Comparison of ENCODE assay signal across 25 cellular contexts in genomic region chr7:138502023-138502767, GRCh38. TPM values are rescaled to one million over a fixed set of nuclear protein-coding genes. Genes with fewer than 3 reads are reported as not detected.
DNase-seq lines count a peak whose midpoint lies in the region; ATAC-seq, FAIRE-seq and TF ChIP-seq lines count a peak whose summit lies in the region.
"Had no signal": no experiment of that assay in that cellular context is flagged by ENCODE, and none has a peak within 500 bp of the region (broad histone marks: within the 10 kb centered on the region; RNA-seq: fewer than 3 reads in every experiment).

No MANE protein-coding gene starts in this region.

- H3K9ac ChIP-seq in HepG2 (ENCODE audit: insufficient read depth, low read depth, low read length), result no peak overlapping the region; the same call in 1 of the 2 replicates
- H3K9ac ChIP-seq: KMS-11 had no signal

- intact Hi-C loops in HepG2 (cut with micrococcal nuclease; ENCODE audit: unreplicated experiment), result no loop called here

- 0 out of 2 replicates have a peak overlapping the region, but pooled peaks have one; percentile 1 for H3K4me3 Mint-ChIP-seq in WTC11
- H3K4me3 Mint-ChIP-seq in progenitor cell of endocrine pancreas (ENCODE audit: low read depth), result no peak overlapping the region
- H3K4me3 Mint-ChIP-seq: CD8-positive, alpha-beta T cell had no signal

- no peaks in the 10 kb centered on the region for H3K27me3 ChIP-seq in HepG2 (ENCODE audit: control insufficient read depth in 1 of 2, insufficient read depth in 2 of 2, low read length in 2 of 2)

- DNase-seq in DMS53 (lab: John Stamatoyannopoulos, UW), result peak; percentile 25
- no peak for DNase-seq in DMS53 treated with DMSO at 0.1 percent for 48 hours (lab: John Stamatoyannopoulos, UW; ENCODE audit: unreplicated experiment)
- DNase-seq in WTC11 (ENCODE audit: low spot score), result no peak
- no peak for DNase-seq in HepG2 (ENCODE audit: low spot score)
- DNase-seq in progenitor cell of endocrine pancreas (ENCODE audit: low spot score, unreplicated experiment), result no peak
- DNase-seq in ureter (ENCODE audit: low spot score), result no peak
- DNase-seq: 8988T; C1 segment of cervical spinal cord; CD8-positive, alpha-beta T cell; DMS153; EL; GF-D8; H7; NCI-H1105; NCI-H146; NCI-H2029; NCI-H226; NCI-H524; NCI-H774; SIG-M5 had no signal

- H3K79me2 ChIP-seq in HepG2 (ENCODE audit: insufficient read depth, low read length), result peaks cover 99% of the 10 kb centered on the region

- TF ChIP-seq EP300 in HepG2 (IDR thresholded peaks at IDR 0.05; ENCODE audit: low read depth in 2 of 2, low read length in 2 of 2) (no peak), HepG2 (CRISPR knock-in tag; IDR thresholded peaks at IDR 0.05; ENCODE audit: borderline replicate concordance) (no peak)

- 77% methylated on average over 4 of the region's 4 CpGs for whole genome bisulfite sequencing in HepG2 (ENCODE audit: low lambda C conversion rate)

- in situ Hi-C loops in HepG2 (cut with HindIII; ENCODE audit: extremely low pct_ligation_motif_present, low pct_unique_long_range_greater_than_20kb), result no loop called here

- H3K4me3 ChIP-seq in HepG2 (replicated peaks in 1 of 3; ENCODE audit: insufficient read depth in 1 of 3, low read depth in 2 of 3, low read length in 3 of 3), result no peak overlapping the region

- peaks cover 68% of the 10 kb centered on the region for H3K4me1 ChIP-seq in HepG2 (ENCODE audit: insufficient read depth, low read length)

- no peak for FAIRE-seq in HepG2 (lab: Jason Lieb, UNC)

- no peak overlapping the region for H2AFZ ChIP-seq in HepG2 (ENCODE audit: low read length)

- H3K36me3 Mint-ChIP-seq in WTC11 (peaks cover 47% of the 10 kb centered on the region), progenitor cell of endocrine pancreas (ENCODE audit: insufficient read depth) (peaks cover 32% of the 10 kb centered on the region)

- no peak overlapping the region for H3K27ac ChIP-seq in HepG2 (ENCODE audit: extremely low read length, insufficient read depth, low read length)
- H3K27ac ChIP-seq: HL-60, KMS-11 had no signal

- H3K4me1 Mint-ChIP-seq in WTC11, result peaks cover 51% of the 10 kb centered on the region
- H3K4me1 Mint-ChIP-seq in progenitor cell of endocrine pancreas (ENCODE audit: low read depth), result peaks cover 26% of the 10 kb centered on the region

- TF ChIP-seq RAD21 in HepG2 (CRISPR knock-in tag; IDR thresholded peaks at IDR 0.05), result no peak

- no peak for TF ChIP-seq CTCF in WTC11 (IDR thresholded peaks at IDR 0.05)
- TF ChIP-seq CTCF in HepG2 (CRISPR knock-in tag; IDR thresholded peaks at IDR 0.05), result no peak
- TF ChIP-seq CTCF in progenitor cell of endocrine pancreas (IDR thresholded peaks at IDR 0.05; ENCODE audit: unreplicated experiment), result no peak

- H3K9me3 Mint-ChIP-seq in WTC11 (no peaks in the 10 kb centered on the region), progenitor cell of endocrine pancreas (ENCODE audit: low read depth) (no peaks in the 10 kb centered on the region)

- BruUV-seq in HepG2 (replicated peaks; lab: Mats Ljungman, UMichigan), result no TSS peak

- peaks cover 9 to 48% of the 10 kb centered on the region in 2 experiments; a peak in 4 of 5 replicates for H3K36me3 ChIP-seq in HepG2 (replicated peaks in 1 of 2; ENCODE audit: control insufficient read depth in 1 of 2, insufficient read depth in 2 of 2, low read length in 2 of 2)

- POLR2A ChIA-PET in WTC11 (lab: Charles Lee) (no interaction called here), HepG2 (lab: Yijun Ruan, JAX) (interaction anchor here (0.8 kb wide), 1 partner anchor 20 kb away, joined by 3 read pairs; no protein-coding TSS in a partner anchor)

- H3K27ac Mint-ChIP-seq in WTC11, result peak overlapping the region; percentile 91
- peak overlapping the region; percentile 67 for H3K27ac Mint-ChIP-seq in progenitor cell of endocrine pancreas
- H3K27ac Mint-ChIP-seq: CD8-positive, alpha-beta T cell had no signal

- H3K9me3 ChIP-seq in HepG2 (ENCODE audit: low read length), result no peaks in the 10 kb centered on the region

- 0 out of 4 replicates have a peak, but pooled peaks of 1 of the 2 experiments have one; percentile 17 for TF ChIP-seq POLR2A in HepG2 (IDR thresholded peaks at IDR 0.05; ENCODE audit: insufficient read depth in 1 of 2, low read depth in 2 of 2, low read length in 2 of 2)

- H3K4me2 ChIP-seq in HepG2 (ENCODE audit: low read depth, low read length), result no peak overlapping the region
- H3K4me2 ChIP-seq: KMS-11 had no signal

- H4K20me1 ChIP-seq in HepG2 (ENCODE audit: insufficient read depth, low read length), result peaks cover 89% of the 10 kb centered on the region

- CTCF ChIA-PET in WTC11 (lab: Charles Lee) (no interaction called here), HepG2 (lab: Yijun Ruan, JAX; ENCODE audit: low intra/inter-chr PET ratio, low total read pairs) (no interaction called here)

- ATAC-seq in WTC11 (peak; percentile 30; the same call in 1 of the 2 replicates), HepG2 (peak; percentile 52), HG02623 (IDR thresholded peaks at IDR 0.05; ENCODE audit: unreplicated experiment) (no peak), GM18867 (IDR thresholded peaks at IDR 0.05; ENCODE audit: unreplicated experiment) (no peak)
- ATAC-seq: CD8-positive, alpha-beta T cell; Panc1 had no signal

- no peaks in the 10 kb centered on the region for H3K27me3 Mint-ChIP-seq in WTC11 (ENCODE audit: low read depth)
- no peaks in the 10 kb centered on the region for H3K27me3 Mint-ChIP-seq in progenitor cell of endocrine pancreas

TF ChIP-seq in WTC11, 78 proteins besides CTCF, POLR2A, EP300 and RAD21 (continues in another document):
- no peak for TF ChIP-seq NR3C1 (CRISPR knock-in tag; conservative IDR thresholded peaks at IDR 0.05; ENCODE audit: low read depth)
- no peak for TF ChIP-seq ZNF512 (CRISPR knock-in tag; IDR thresholded peaks at IDR 0.05; ENCODE audit: borderline replicate concordance)

TF ChIP-seq in HepG2, 621 proteins besides CTCF, POLR2A, EP300 and RAD21:
- TF ChIP-seq RXRB (CRISPR knock-in tag; IDR thresholded peaks at IDR 0.05; ENCODE audit: borderline replicate concordance) (no peak), RBM22 (optimal IDR thresholded peaks at IDR 0.05; ENCODE audit: low read length) (peak; percentile 96)

RNA-seq across cellular contexts. Expression of gene TRIM24, which starts 42.1 kb away (rescaled TPM):
- total RNA-seq in WTC11 (2021), result 103 to 113 TPM (median 104 TPM) in 3 replicates
- total RNA-seq in HepG2 (2016; rRNA removed; fragmentation: Illumina TruSeq; extraction: Trizol), result 106 and 118 TPM in 2 replicates
- 122 and 139 TPM in 2 replicates for total RNA-seq in HepG2 (2016; cell fraction: cytosol; rRNA removed; fragmentation: Illumina TruSeq; extraction: Trizol; ENCODE audit: low read depth)
- total RNA-seq in HepG2 (2016; cell fraction: insoluble cytoplasmic fraction; rRNA removed; fragmentation: Illumina TruSeq; extraction: Trizol), result 99.4 and 119 TPM in 2 replicates
- 66.5 and 76.0 TPM in 2 replicates for total RNA-seq in HepG2 (2016; cell fraction: membrane; rRNA removed; fragmentation: Illumina TruSeq; extraction: Trizol)
- 103 and 118 TPM in 2 replicates for total RNA-seq in HepG2 (2016; cell fraction: nucleus; rRNA removed; fragmentation: Illumina TruSeq; extraction: Trizol)
- 70.3 and 100 TPM in 2 replicates for polyA plus RNA-seq in HepG2 (2011; rRNA removed)
- 34.7 and 45.8 TPM in 2 replicates for polyA plus RNA-seq in HepG2 (2011; cell fraction: cytosol; rRNA removed)
- polyA plus RNA-seq in HepG2 (2011; cell fraction: nucleus; rRNA removed), result 47.7 and 50.1 TPM in 2 replicates
- polyA plus RNA-seq in HepG2 (2012), result 45.5 and 53.7 TPM in 2 replicates
- 3.2 and 3.5 TPM in 2 replicates for polyA plus RNA-seq in HepG2 (2016; cell fraction: cytosol; fragmentation: Illumina TruSeq; extraction: Trizol; ENCODE audit: low read depth)
- polyA plus RNA-seq in HepG2 (2016; cell fraction: insoluble cytoplasmic fraction; fragmentation: Illumina TruSeq; extraction: Trizol; ENCODE audit: low read depth), result 140 and 150 TPM in 2 replicates
- 12.3 and 15.0 TPM in 2 replicates for polyA plus RNA-seq in HepG2 (2016; cell fraction: membrane; fragmentation: Illumina TruSeq; extraction: Trizol; ENCODE audit: low read depth)
- 118 and 128 TPM in 2 replicates for polyA plus RNA-seq in HepG2 (2016; cell fraction: nucleus; fragmentation: Illumina TruSeq; extraction: Trizol; ENCODE audit: insufficient read depth, low read depth)
- 19.6 and 88.1 TPM in 2 replicates for polyA minus RNA-seq in HepG2 (2011; rRNA and poly(A)+ RNA removed; ENCODE audit: low replicate concordance)
- polyA minus RNA-seq in HepG2 (2011; cell fraction: cytosol; rRNA and poly(A)+ RNA removed), result 86.8 and 89.8 TPM in 2 replicates
- 194 and 209 TPM in 2 replicates for polyA minus RNA-seq in HepG2 (2011; cell fraction: nucleus; rRNA and poly(A)+ RNA removed)
- total RNA-seq in progenitor cell of endocrine pancreas, result 112 and 114 TPM in 2 replicates
- total RNA-seq in ureter, result 44.1 TPM

Comparison
In these comparisons a context has a peak if more than half of its experiments do, and no peak if none do; other contexts are left out.
1. ATAC-seq: peak in WTC11 (single experiment) and HepG2 (single experiment); none in HG02623 (single experiment) and GM18867 (single experiment).